8 cellular contexts compared by ENCODE assay signal in the genomic region with DNA sequence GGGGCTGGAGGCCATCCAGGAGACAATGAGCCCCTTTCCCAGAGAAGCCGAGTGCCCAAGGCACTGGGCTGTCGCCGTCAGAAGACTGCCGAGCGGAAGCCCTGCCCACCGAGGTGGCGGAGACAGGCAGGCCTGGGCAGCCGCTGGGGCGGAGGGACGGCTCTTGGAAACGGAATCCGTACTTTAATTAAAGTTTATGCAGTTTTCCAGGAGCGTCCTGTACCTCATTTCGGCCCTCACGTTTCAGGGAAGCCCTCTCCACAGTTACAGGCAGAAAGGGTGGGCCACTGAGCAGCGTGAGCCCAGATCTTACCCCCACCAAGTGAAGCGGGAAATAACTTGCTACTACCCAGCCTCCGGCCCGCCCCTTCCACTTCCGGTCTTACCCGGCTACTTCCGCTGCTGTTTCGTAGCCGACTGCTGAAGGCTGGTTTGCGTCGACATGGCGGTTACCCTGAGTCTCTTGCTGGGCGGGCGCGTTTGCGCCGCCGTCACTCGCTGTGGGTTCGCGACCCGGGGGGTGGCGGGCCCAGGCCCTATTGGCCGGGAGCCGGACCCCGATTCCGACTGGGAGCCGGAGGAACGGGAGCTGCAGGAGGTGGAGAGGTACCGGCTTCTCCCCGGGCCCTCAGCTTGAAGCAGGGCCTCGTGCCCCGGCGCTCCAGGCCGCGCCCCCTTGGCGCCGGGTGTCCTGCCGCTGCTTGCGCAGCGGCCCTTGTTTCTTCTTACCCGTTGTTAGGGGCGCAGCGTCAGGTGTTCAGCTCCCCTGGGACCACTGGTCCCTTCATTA. TPM values are rescaled to one million over a fixed set of nuclear protein-coding genes. Genes with fewer than 3 reads are reported as not detected.
DNase-seq lines count a peak whose midpoint lies in the region; ATAC-seq and TF ChIP-seq lines count a peak whose summit lies in the region.

A gene with protein sequence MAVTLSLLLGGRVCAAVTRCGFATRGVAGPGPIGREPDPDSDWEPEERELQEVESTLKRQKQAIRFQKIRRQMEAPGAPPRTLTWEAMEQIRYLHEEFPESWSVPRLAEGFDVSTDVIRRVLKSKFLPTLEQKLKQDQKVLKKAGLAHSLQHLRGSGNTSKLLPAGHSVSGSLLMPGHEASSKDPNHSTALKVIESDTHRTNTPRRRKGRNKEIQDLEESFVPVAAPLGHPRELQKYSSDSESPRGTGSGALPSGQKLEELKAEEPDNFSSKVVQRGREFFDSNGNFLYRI (plus strand): TSS at position 402 of the 790 bp plus-strand sequence. CDS start 41 bp downstream, at position 443.

- CTCF ChIA-PET in activated naive CD4-positive, alpha-beta T cell treated with anti-CD3 and anti-CD28 coated beads for 36 hours (lab: Charles Lee) = no interaction called here

- TF ChIP-seq CTCF in GM06990 (IDR thresholded peaks at IDR 0.05; ENCODE audit: insufficient read depth, low read length, poor library complexity, severe bottlenecking) (no peak), NB4 (IDR thresholded peaks at IDR 0.05; ENCODE audit: low read depth, low read length) (no peak), gastroesophageal sphincter (IDR thresholded peaks at IDR 0.05) (peak in 1 of 4 experiments; percentile 11), neutrophil (IDR thresholded peaks at IDR 0.05) (no peak), subcutaneous adipose tissue (IDR thresholded peaks at IDR 0.05; ENCODE audit: low read depth) (no peak)

- H3K36me3 ChIP-seq in GM06990 (ENCODE audit: control insufficient read depth, insufficient read depth, low read length) = no peaks in the 10 kb centered on the region; the same call in 1 of the 2 replicates
- peaks cover 0 to 20% of the 10 kb centered on the region in 2 donors for H3K36me3 ChIP-seq in gastroesophageal sphincter
- peaks cover 6% of the 10 kb centered on the region for H3K36me3 ChIP-seq in neutrophil

- H3K27me3 ChIP-seq in GM06990 (replicated peaks; ENCODE audit: control insufficient read depth, insufficient read depth, low read length) (no peaks in the 10 kb centered on the region), gastroesophageal sphincter (no peaks in the 10 kb centered on the region), neutrophil (no peaks in the 10 kb centered on the region)

- intact Hi-C loops in activated naive CD4-positive, alpha-beta T cell treated with anti-CD3 and anti-CD28 coated beads for 36 hours (cut with micrococcal nuclease) = loop anchor here (1.0 to 10.0 kb wide), 5 partner anchors 17 to 371 kb away; a partner anchor contains a TSS

- H3K4me1 ChIP-seq in gastroesophageal sphincter (peaks cover 9 to 52% (median 24%) of the 10 kb centered on the region in 3 donors), neutrophil (ENCODE audit: control insufficient read depth in 1 of 2, insufficient read depth in 1 of 2, low read depth in 1 of 2, low read length in 1 of 2) (peaks cover 26 to 28% of the 10 kb centered on the region in 2 experiments)

- H3K27ac ChIP-seq in gastroesophageal sphincter = peak within 1 kb of the TSS; percentile 92 to 99 (median 98)
- peak within 1 kb of the TSS; percentile 90 for H3K27ac ChIP-seq in neutrophil

- ATAC-seq in HG02571 (IDR thresholded peaks at IDR 0.05; ENCODE audit: unreplicated experiment) (peak; percentile 96), gastroesophageal sphincter (peak; percentile 97)

- TF ChIP-seq EP300 in gastroesophageal sphincter (IDR thresholded peaks at IDR 0.05) = no peak

- H3K4me3 ChIP-seq in GM06990 (replicated peaks; ENCODE audit: low read depth, low read length) (peak within 1 kb of the TSS; percentile 91), NB4 (ENCODE audit: low read depth, low read length) (peak within 1 kb of the TSS; percentile 97), gastroesophageal sphincter (peak within 1 kb of the TSS; percentile 70 to 86), neutrophil (ENCODE audit: low read depth in 1 of 2, low read length in 1 of 2) (peak within 1 kb of the TSS; percentile 85 to 88)

- no peaks in the 10 kb centered on the region for H3K9me3 ChIP-seq in gastroesophageal sphincter
- H3K9me3 ChIP-seq in neutrophil = no peaks in the 10 kb centered on the region

- H3K36me3 Mint-ChIP-seq in activated naive CD4-positive, alpha-beta T cell treated with anti-CD3 and anti-CD28 coated beads for 36 hours (ENCODE audit: low read depth) = peaks cover 23% of the 10 kb centered on the region

- peak within 1 kb of the TSS; percentile 96 for H3K27ac Mint-ChIP-seq in activated naive CD4-positive, alpha-beta T cell treated with anti-CD3 and anti-CD28 coated beads for 36 hours

- H3K27me3 Mint-ChIP-seq in activated naive CD4-positive, alpha-beta T cell treated with anti-CD3 and anti-CD28 coated beads for 36 hours (ENCODE audit: low read depth) = no peaks in the 10 kb centered on the region

- no peaks in the 10 kb centered on the region for H3K9me3 Mint-ChIP-seq in activated naive CD4-positive, alpha-beta T cell treated with anti-CD3 and anti-CD28 coated beads for 36 hours

- WGBS in gastroesophageal sphincter (ENCODE audit: low coverage in 1 of 2), 2 donors = 0 to 2% methylated on average over 1 to 15 of the region's 59 CpGs

- H3K4me1 Mint-ChIP-seq in activated naive CD4-positive, alpha-beta T cell treated with anti-CD3 and anti-CD28 coated beads for 36 hours (ENCODE audit: low read depth) = peaks cover 34% of the 10 kb centered on the region

- H3K4me3 Mint-ChIP-seq in activated naive CD4-positive, alpha-beta T cell treated with anti-CD3 and anti-CD28 coated beads for 36 hours = peak within 1 kb of the TSS; percentile 83

- DNase-seq in GM06990 (ENCODE audit: extremely low read depth, insufficient read length) = peak; percentile 91
- peak; percentile 96 for DNase-seq in NB4 (ENCODE audit: low read depth)
- DNase-seq in SK-N-DZ (ENCODE audit: low spot score) = peak; percentile 93
- DNase-seq in activated naive CD4-positive, alpha-beta T cell treated with anti-CD3 and anti-CD28 coated beads for 36 hours = peak; percentile 95

- TF ChIP-seq POLR2A in NB4 (IDR thresholded peaks at IDR 0.05; ENCODE audit: extremely low read depth, insufficient read length) (peak; percentile 99), gastroesophageal sphincter (IDR thresholded peaks at IDR 0.05) (peak; percentile 56 to 72)

RNA-seq across cellular contexts. Expression of the gene that starts here (rescaled TPM):
- 181 and 189 TPM in 2 replicates for polyA plus RNA-seq in SK-N-DZ (2014; cell fraction: cytosol; rRNA removed)
- polyA plus RNA-seq in SK-N-DZ (2014; cell fraction: nucleus; rRNA removed) = 79.9 and 121 TPM in 2 replicates
- 10 to 100 TPM; 30.7 to 31.0 TPM for total RNA-seq in activated naive CD4-positive, alpha-beta T cell treated with anti-CD3 and anti-CD28 coated beads for 36 hours
- total RNA-seq in gastroesophageal sphincter = 100 to 1,000 TPM; 127 to 182 (median 151) TPM
- total RNA-seq in subcutaneous adipose tissue = 10 to 100 TPM; 47.9 to 85.1 (median 70.7) TPM

Comparison
In these comparisons a context has a peak if more than half of its experiments do, and no peak if none do; other contexts are left out.
1. Peak in every context shown above with its lines: DNase-seq, ATAC-seq, H3K4me3 ChIP-seq and H3K27ac ChIP-seq.